ENCODE assay signal across 8 cellular contexts in genomic region chr6:33410711-33411631, GRCh38. TPM values are rescaled to one million over a fixed set of nuclear protein-coding genes. Genes with fewer than 3 reads are reported as not detected.
DNase-seq lines count a peak whose midpoint lies in the region; ATAC-seq and TF ChIP-seq lines count a peak whose summit lies in the region.

TSS of gene PHF1 (plus strand) at chr6:33411014. CDS start at chr6:33412264, 1,250 bp downstream.

- H3K36me3 ChIP-seq in fibroblast of lung (ENCODE audit: control insufficient read depth, insufficient read depth, low read length): peaks cover 15% of the 10 kb centered on the region

- ATAC-seq in HG02571 (IDR thresholded peaks at IDR 0.05; ENCODE audit: unreplicated experiment): peak; percentile 27
- peak; percentile 69 to 77 for ATAC-seq in natural killer cell treated with Interleukin-12 subunit alpha and Interleukin-12 subunit beta and Interleukin-15 and Interleukin-18, amount 100 ng/mL, for 72 hours

- no peaks in the 10 kb centered on the region for H3K9me3 Mint-ChIP-seq in natural killer cell treated with Interleukin-12 subunit alpha and Interleukin-12 subunit beta and Interleukin-15 and Interleukin-18, amount 100 ng/mL, for 72 hours

- H3K4me3 ChIP-seq in fibroblast of lung (replicated peaks in 1 of 4; ENCODE audit: control extremely low read depth in 1 of 4, insufficient read depth in 1 of 4, low read depth in 3 of 4, low read length in 4 of 4): peak within 1 kb of the TSS; percentile 65 to 79 (median 77)

- peak within 1 kb of the TSS; percentile 88 for H3K4me3 Mint-ChIP-seq in natural killer cell treated with Interleukin-12 subunit alpha and Interleukin-12 subunit beta and Interleukin-15 and Interleukin-18, amount 100 ng/mL, for 72 hours

- peak within 1 kb of the TSS; percentile 86 for H3K4me2 ChIP-seq in fibroblast of lung (ENCODE audit: extremely low read depth, insufficient read depth, low read length)

- H3K4me1 Mint-ChIP-seq in natural killer cell treated with Interleukin-12 subunit alpha and Interleukin-12 subunit beta and Interleukin-15 and Interleukin-18, amount 100 ng/mL, for 72 hours (ENCODE audit: low read depth in 2 of 2): peaks cover 40 to 45% of the 10 kb centered on the region in 2 donors

- H3K9me3 ChIP-seq in fibroblast of lung (ENCODE audit: control insufficient read depth, insufficient read depth, low read depth, low read length): no peaks in the 10 kb centered on the region

- H3K27me3 ChIP-seq in fibroblast of lung (ENCODE audit: control insufficient read depth, insufficient read depth, low read length): no peaks in the 10 kb centered on the region

- H2AFZ ChIP-seq in fibroblast of lung (ENCODE audit: low read length): peak within 1 kb of the TSS; percentile 70

- peak within 1 kb of the TSS; percentile 80 for H3K9ac ChIP-seq in fibroblast of lung (ENCODE audit: insufficient read depth, low read length)

- H4K20me1 ChIP-seq in fibroblast of lung (ENCODE audit: control insufficient read depth, extremely low read depth, insufficient read depth, low read length): no peaks in the 10 kb centered on the region

- peaks cover 16% of the 10 kb centered on the region for H3K4me1 ChIP-seq in fibroblast of lung (ENCODE audit: control insufficient read depth, extremely low read depth, insufficient read depth, low read length)

- TF ChIP-seq CTCF in 22Rv1 (IDR thresholded peaks at IDR 0.05): peak; percentile 30; the same call in 1 of the 2 replicates
- TF ChIP-seq CTCF in fibroblast of lung (conservative IDR thresholded peaks at IDR 0.05 in 1 of 2, IDR thresholded peaks at IDR 0.05 in 1 of 2; ENCODE audit: low read depth in 1 of 2, low read length in 2 of 2): no peak

- H3K79me2 ChIP-seq in fibroblast of lung (ENCODE audit: control insufficient read depth, insufficient read depth, low read length): peaks cover 40% of the 10 kb centered on the region

- H3K27ac ChIP-seq in 22Rv1: peak within 1 kb of the TSS; percentile 96
- peak within 1 kb of the TSS; percentile 85 for H3K27ac ChIP-seq in fibroblast of lung (ENCODE audit: insufficient read depth, low read length)

- H3K36me3 Mint-ChIP-seq in natural killer cell treated with Interleukin-12 subunit alpha and Interleukin-12 subunit beta and Interleukin-15 and Interleukin-18, amount 100 ng/mL, for 72 hours: peaks cover 13% of the 10 kb centered on the region

- DNase-seq in GM04504 (ENCODE audit: low read depth) (peak; percentile 67), MV-4-11 (lab: John Stamatoyannopoulos, UW) (peak; percentile 68), fibroblast of lung (ENCODE audit: low read depth in 2 of 2) (peak; percentile 83 to 85), UCSD-AML1 (lab: John Stamatoyannopoulos, UW; ENCODE audit: unreplicated experiment) (no peak)
- DNase-seq in activated CD8-positive, alpha-beta memory T cell treated with anti-CD3 and anti-CD28 coated beads, Interleukin-2, amount 50 U/mL, for 4 hours: peak; percentile 80
- DNase-seq in natural killer cell treated with Interleukin-12 subunit alpha and Interleukin-12 subunit beta and Interleukin-15 and Interleukin-18, amount 100 ng/mL, for 72 hours (ENCODE audit: low spot score): peak; percentile 87

- no peaks in the 10 kb centered on the region for H3K27me3 Mint-ChIP-seq in natural killer cell treated with Interleukin-12 subunit alpha and Interleukin-12 subunit beta and Interleukin-15 and Interleukin-18, amount 100 ng/mL, for 72 hours

- H3K27ac Mint-ChIP-seq in natural killer cell treated with Interleukin-12 subunit alpha and Interleukin-12 subunit beta and Interleukin-15 and Interleukin-18, amount 100 ng/mL, for 72 hours: peak within 1 kb of the TSS; percentile 89 to 94

RNA-seq across cellular contexts. Expression of gene PHF1, which starts in this region (rescaled TPM):
- total RNA-seq in fibroblast of lung: 24.4 and 28.9 TPM in 2 replicates
- 29.6 and 32.9 TPM in 2 replicates for polyA plus RNA-seq in fibroblast of lung
- polyA plus RNA-seq in fibroblast of lung (2012): 33.7 and 33.9 TPM in 2 replicates
- polyA minus RNA-seq in fibroblast of lung (ENCODE audit: low replicate concordance): 47.0 and 75.3 TPM in 2 replicates
- 10 to 100 TPM; 46.5 to 66.6 TPM for total RNA-seq in natural killer cell treated with Interleukin-12 subunit alpha and Interleukin-12 subunit beta and Interleukin-15 and Interleukin-18, amount 100 ng/mL, for 72 hours
